In the genomic region with DNA sequence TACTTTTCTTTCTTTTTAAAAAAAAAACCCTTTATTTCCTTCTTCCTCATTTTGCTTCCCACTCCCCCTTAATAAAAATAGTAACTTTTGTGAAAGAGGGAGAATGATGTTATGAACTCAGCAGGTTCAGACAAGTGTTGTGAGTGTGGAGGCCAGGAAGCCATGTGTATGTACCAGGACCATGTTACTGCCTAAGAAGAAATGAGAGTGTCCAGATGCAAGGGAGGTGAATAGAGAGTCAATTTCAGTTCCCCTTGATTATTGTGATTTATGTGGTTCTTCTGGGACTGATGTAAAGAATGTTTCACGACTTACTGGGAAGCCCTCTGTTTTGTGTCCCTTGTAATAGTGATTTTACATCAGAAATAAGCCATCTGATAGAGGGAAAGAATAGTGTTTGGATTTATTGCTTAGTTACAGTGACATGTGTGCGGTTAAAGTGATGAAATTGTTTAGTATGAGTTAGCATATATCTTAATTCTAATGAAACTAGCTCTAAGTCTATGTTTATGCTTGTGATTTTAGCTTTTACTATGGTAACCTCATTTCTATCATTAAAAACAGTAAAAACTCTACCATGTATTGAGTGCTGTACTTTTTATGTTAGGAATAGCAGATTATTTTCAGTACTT, we compare ENCODE assay signal across 11 cellular contexts. TPM values are rescaled to one million over a fixed set of nuclear protein-coding genes. Genes with fewer than 3 reads are reported as not detected.
DNase-seq lines count a peak whose midpoint lies in the region; ATAC-seq, FAIRE-seq and TF ChIP-seq lines count a peak whose summit lies in the region.
"Had no signal": no experiment of that assay in that cellular context is flagged by ENCODE, and none has a peak within 500 bp of the region (broad histone marks: within the 10 kb centered on the region; RNA-seq: fewer than 3 reads in every experiment).

No MANE protein-coding gene starts in this region.

- no peak for TF ChIP-seq POLR2A in HepG2 (IDR thresholded peaks at IDR 0.05; ENCODE audit: insufficient read depth in 1 of 2, low read depth in 2 of 2, low read length in 2 of 2)

- peak; percentile 22 to 35 for ATAC-seq in activated T-cell treated with anti-CD3 and anti-CD28 coated beads, Interleukin-2, amount 50 U/mL, for 72 hours (replicated peaks in 1 of 2)
- ATAC-seq in HG03442 (IDR thresholded peaks at IDR 0.05; ENCODE audit: unreplicated experiment) (peak; percentile 48), HepG2 (no peak), HG02884 (IDR thresholded peaks at IDR 0.05; ENCODE audit: unreplicated experiment) (no peak)
- ATAC-seq in stimulated activated memory B cell treated with anti-CD40 and anti-IgM and Interleukin-4, amounts not matched to agents 10 μg/mL and 1 μg/mL and 100 μg/mL, for 72 hours = peak; percentile 66
- ATAC-seq: Panc1 had no signal

- H3K9me3 Mint-ChIP-seq in activated T-cell treated with anti-CD3 and anti-CD28 coated beads, Interleukin-2, amount 50 U/mL, for 72 hours = no peaks in the 10 kb centered on the region
- H3K9me3 Mint-ChIP-seq in dendritic cell treated with granulocyte-macrophage colony-stimulating factor and Interleukin-4, amounts not matched to agents 40 ng/mL and 50 ng/mL, for 4 days = peaks cover 5% of the 10 kb centered on the region
- H3K9me3 Mint-ChIP-seq in stimulated activated memory B cell treated with anti-CD40 and anti-IgM and Interleukin-4, amounts not matched to agents 10 μg/mL and 1 μg/mL and 100 μg/mL, for 72 hours = no peaks in the 10 kb centered on the region
- H3K9me3 Mint-ChIP-seq: activated CD4-positive, alpha-beta T cell treated with anti-CD3 and anti-CD28 coated beads, Interleukin-2, amount 10 ng/mL, durations not matched to agents 24 days and 14 days had no signal

- no peak overlapping the region for H2AFZ ChIP-seq in HepG2 (ENCODE audit: low read length)

- no peaks in the 10 kb centered on the region for H3K27me3 Mint-ChIP-seq in activated T-cell treated with anti-CD3 and anti-CD28 coated beads, Interleukin-2, amount 50 U/mL, for 72 hours (ENCODE audit: low read depth)
- no peaks in the 10 kb centered on the region for H3K27me3 Mint-ChIP-seq in dendritic cell treated with granulocyte-macrophage colony-stimulating factor and Interleukin-4, amounts not matched to agents 40 ng/mL and 50 ng/mL, for 4 days
- H3K27me3 Mint-ChIP-seq in stimulated activated memory B cell treated with anti-CD40 and anti-IgM and Interleukin-4, amounts not matched to agents 10 μg/mL and 1 μg/mL and 100 μg/mL, for 72 hours = no peaks in the 10 kb centered on the region
- H3K27me3 Mint-ChIP-seq: activated CD4-positive, alpha-beta T cell treated with anti-CD3 and anti-CD28 coated beads, Interleukin-2, amount 10 ng/mL, durations not matched to agents 24 days and 14 days had no signal

- H3K36me3 ChIP-seq in HepG2 (replicated peaks in 1 of 2; ENCODE audit: control insufficient read depth in 1 of 2, insufficient read depth in 2 of 2, low read length in 2 of 2) = peaks cover 2 to 4% of the 10 kb centered on the region in 2 experiments; a peak in 3 of 5 replicates
- H3K36me3 ChIP-seq: uterus had no signal

- POLR2A ChIA-PET in HepG2 (lab: Yijun Ruan, JAX) = no interaction called here

- WGBS in HepG2 (ENCODE audit: low lambda C conversion rate) = 91% methylated on average over 2 of the region's 2 CpGs

- H3K27me3 ChIP-seq in HepG2 (ENCODE audit: control insufficient read depth in 1 of 2, insufficient read depth in 2 of 2, low read length in 2 of 2) = no peaks in the 10 kb centered on the region
- H3K27me3 ChIP-seq: uterus had no signal

- no peak overlapping the region for H3K9ac ChIP-seq in HepG2 (ENCODE audit: insufficient read depth, low read depth, low read length)

- FAIRE-seq in HepG2 (lab: Jason Lieb, UNC) = no peak

- in situ Hi-C loops in HepG2 (cut with HindIII; ENCODE audit: extremely low pct_ligation_motif_present, low pct_unique_long_range_greater_than_20kb) = no loop called here

- peaks cover 12% of the 10 kb centered on the region for H3K4me1 ChIP-seq in HepG2 (ENCODE audit: insufficient read depth, low read length)

- H3K79me2 ChIP-seq in HepG2 (ENCODE audit: insufficient read depth, low read length) = peaks cover 40% of the 10 kb centered on the region

- no peak for TF ChIP-seq EP300 in HepG2 (IDR thresholded peaks at IDR 0.05; ENCODE audit: low read depth in 2 of 2, low read length in 2 of 2)
- no peak for TF ChIP-seq EP300 in HepG2 (CRISPR knock-in tag; IDR thresholded peaks at IDR 0.05; ENCODE audit: borderline replicate concordance)

- no peak for TF ChIP-seq CTCF in HepG2 (CRISPR knock-in tag; IDR thresholded peaks at IDR 0.05)

- H3K27ac ChIP-seq in HepG2 (ENCODE audit: extremely low read length, insufficient read depth, low read length) = no peak overlapping the region
- H3K27ac ChIP-seq: uterus had no signal

- H3K4me2 ChIP-seq in HepG2 (ENCODE audit: low read depth, low read length) = no peak overlapping the region

- H3K4me3 ChIP-seq in HepG2 (replicated peaks in 1 of 3; ENCODE audit: insufficient read depth in 1 of 3, low read depth in 2 of 3, low read length in 3 of 3) = no peak overlapping the region
- H3K4me3 ChIP-seq: uterus had no signal

- no peak for DNase-seq in activated T-cell treated with anti-CD3 and anti-CD28 coated beads, Interleukin-2, amount 50 U/mL, for 72 hours
- no peak for DNase-seq in activated T-cell treated with anti-CD3 and anti-CD28 coated beads for 4 hours
- no peak for DNase-seq in DMS53 treated with DMSO at 0.1 percent for 48 hours (lab: John Stamatoyannopoulos, UW; ENCODE audit: unreplicated experiment)
- no peak for DNase-seq in HepG2 (ENCODE audit: low spot score)
- DNase-seq: activated CD4-positive, alpha-beta T cell treated with anti-CD3 and anti-CD28 coated beads, Interleukin-2, amount 10 ng/mL, durations not matched to agents 24 days and 14 days; uterus had no signal

- no TSS peak for BruUV-seq in HepG2 (replicated peaks; lab: Mats Ljungman, UMichigan)

- no peaks in the 10 kb centered on the region for H3K9me3 ChIP-seq in HepG2 (ENCODE audit: low read length)
- H3K9me3 ChIP-seq: uterus had no signal

- peaks cover 0 to 5% of the 10 kb centered on the region in 2 donors for H3K36me3 Mint-ChIP-seq in activated T-cell treated with anti-CD3 and anti-CD28 coated beads, Interleukin-2, amount 50 U/mL, for 72 hours (ENCODE audit: insufficient read depth in 2 of 2)
- H3K36me3 Mint-ChIP-seq in dendritic cell treated with granulocyte-macrophage colony-stimulating factor and Interleukin-4, amounts not matched to agents 40 ng/mL and 50 ng/mL, for 4 days (ENCODE audit: low read depth) = peaks cover 12% of the 10 kb centered on the region
- peaks cover 9% of the 10 kb centered on the region for H3K36me3 Mint-ChIP-seq in stimulated activated memory B cell treated with anti-CD40 and anti-IgM and Interleukin-4, amounts not matched to agents 10 μg/mL and 1 μg/mL and 100 μg/mL, for 72 hours

- H3K4me1 Mint-ChIP-seq in activated T-cell treated with anti-CD3 and anti-CD28 coated beads, Interleukin-2, amount 50 U/mL, for 72 hours (ENCODE audit: low read depth) = peaks cover 70% of the 10 kb centered on the region
- H3K4me1 Mint-ChIP-seq in dendritic cell treated with granulocyte-macrophage colony-stimulating factor and Interleukin-4, amounts not matched to agents 40 ng/mL and 50 ng/mL, for 4 days (ENCODE audit: low read depth) = peaks cover 42% of the 10 kb centered on the region
- peaks cover 28% of the 10 kb centered on the region for H3K4me1 Mint-ChIP-seq in stimulated activated memory B cell treated with anti-CD40 and anti-IgM and Interleukin-4, amounts not matched to agents 10 μg/mL and 1 μg/mL and 100 μg/mL, for 72 hours

- intact Hi-C loops in dendritic cell treated with granulocyte-macrophage colony-stimulating factor and Interleukin-4, amounts not matched to agents 40 ng/mL and 50 ng/mL, for 4 days (cut with micrococcal nuclease) = no loop called here
- intact Hi-C loops in HepG2 (cut with micrococcal nuclease; ENCODE audit: unreplicated experiment) = no loop called here

- CTCF ChIA-PET in HepG2 (lab: Yijun Ruan, JAX; ENCODE audit: low intra/inter-chr PET ratio, low total read pairs) = no interaction called here

- H4K20me1 ChIP-seq in HepG2 (ENCODE audit: insufficient read depth, low read length) = no peaks in the 10 kb centered on the region

- H3K4me3 Mint-ChIP-seq in activated T-cell treated with anti-CD3 and anti-CD28 coated beads, Interleukin-2, amount 50 U/mL, for 72 hours = peak overlapping the region in 1 of 2 donors; percentile 7
- no peak overlapping the region for H3K4me3 Mint-ChIP-seq in dendritic cell treated with granulocyte-macrophage colony-stimulating factor and Interleukin-4, amounts not matched to agents 40 ng/mL and 50 ng/mL, for 4 days
- H3K4me3 Mint-ChIP-seq in stimulated activated memory B cell treated with anti-CD40 and anti-IgM and Interleukin-4, amounts not matched to agents 10 μg/mL and 1 μg/mL and 100 μg/mL, for 72 hours = no peak overlapping the region
- H3K4me3 Mint-ChIP-seq: activated CD4-positive, alpha-beta T cell treated with anti-CD3 and anti-CD28 coated beads, Interleukin-2, amount 10 ng/mL, durations not matched to agents 24 days and 14 days had no signal

- peak overlapping the region; percentile 76 for H3K27ac Mint-ChIP-seq in activated T-cell treated with anti-CD3 and anti-CD28 coated beads, Interleukin-2, amount 50 U/mL, for 72 hours
- peak overlapping the region; percentile 28 for H3K27ac Mint-ChIP-seq in dendritic cell treated with granulocyte-macrophage colony-stimulating factor and Interleukin-4, amounts not matched to agents 40 ng/mL and 50 ng/mL, for 4 days
- H3K27ac Mint-ChIP-seq in stimulated activated memory B cell treated with anti-CD40 and anti-IgM and Interleukin-4, amounts not matched to agents 10 μg/mL and 1 μg/mL and 100 μg/mL, for 72 hours = no peak overlapping the region
- H3K27ac Mint-ChIP-seq: activated CD4-positive, alpha-beta T cell treated with anti-CD3 and anti-CD28 coated beads, Interleukin-2, amount 10 ng/mL, durations not matched to agents 24 days and 14 days had no signal

- no peak for TF ChIP-seq RAD21 in HepG2 (CRISPR knock-in tag; IDR thresholded peaks at IDR 0.05)

RNA-seq across cellular contexts. Expression of a gene that starts 32.5 kb away (rescaled TPM):
- total RNA-seq in activated T-cell treated with anti-CD3 and anti-CD28 coated beads, Interleukin-2, amount 50 U/mL, for 72 hours = 10 to 100 TPM; 28.8 to 29.9 TPM
- 13.5 and 15.5 TPM in 2 replicates for total RNA-seq in HepG2 (2016; rRNA removed; fragmentation: Illumina TruSeq; extraction: Trizol)
- 4.1 and 4.6 TPM in 2 replicates for total RNA-seq in HepG2 (2016; cell fraction: cytosol; rRNA removed; fragmentation: Illumina TruSeq; extraction: Trizol; ENCODE audit: low read depth)
- total RNA-seq in HepG2 (2016; cell fraction: insoluble cytoplasmic fraction; rRNA removed; fragmentation: Illumina TruSeq; extraction: Trizol) = 14.5 and 15.0 TPM in 2 replicates
- 9.3 and 11.9 TPM in 2 replicates for total RNA-seq in HepG2 (2016; cell fraction: membrane; rRNA removed; fragmentation: Illumina TruSeq; extraction: Trizol)
- total RNA-seq in HepG2 (2016; cell fraction: nucleus; rRNA removed; fragmentation: Illumina TruSeq; extraction: Trizol) = 15.3 and 15.4 TPM in 2 replicates
- polyA plus RNA-seq in HepG2 (2011; rRNA removed) = 8.8 and 9.1 TPM in 2 replicates
- 6.9 and 8.0 TPM in 2 replicates for polyA plus RNA-seq in HepG2 (2011; cell fraction: cytosol; rRNA removed)
- polyA plus RNA-seq in HepG2 (2011; cell fraction: nucleus; rRNA removed) = 14.1 and 14.5 TPM in 2 replicates
- 9.1 and 10.9 TPM in 2 replicates for polyA plus RNA-seq in HepG2 (2012)
- 2.1 and 2.3 TPM in 2 replicates for polyA plus RNA-seq in HepG2 (2016; cell fraction: cytosol; fragmentation: Illumina TruSeq; extraction: Trizol; ENCODE audit: low read depth)
- 11.8 and 12.3 TPM in 2 replicates for polyA plus RNA-seq in HepG2 (2016; cell fraction: insoluble cytoplasmic fraction; fragmentation: Illumina TruSeq; extraction: Trizol; ENCODE audit: low read depth)
- polyA plus RNA-seq in HepG2 (2016; cell fraction: membrane; fragmentation: Illumina TruSeq; extraction: Trizol; ENCODE audit: low read depth) = 3.6 and 3.8 TPM in 2 replicates
- 10.8 and 13.7 TPM in 2 replicates for polyA plus RNA-seq in HepG2 (2016; cell fraction: nucleus; fragmentation: Illumina TruSeq; extraction: Trizol; ENCODE audit: insufficient read depth, low read depth)
- polyA minus RNA-seq in HepG2 (2011; rRNA and poly(A)+ RNA removed; ENCODE audit: low replicate concordance) = 10.8 and 17.6 TPM in 2 replicates
- 7.3 and 7.5 TPM in 2 replicates for polyA minus RNA-seq in HepG2 (2011; cell fraction: cytosol; rRNA and poly(A)+ RNA removed)
- polyA minus RNA-seq in HepG2 (2011; cell fraction: nucleus; rRNA and poly(A)+ RNA removed) = 30.0 and 34.3 TPM in 2 replicates

Comparison
In these comparisons a context has a peak if more than half of its experiments do, and no peak if none do; other contexts are left out.
1. ATAC-seq: peak in activated T-cell treated with anti-CD3 and anti-CD28 coated beads, Interleukin-2, amount 50 U/mL, for 72 hours (2 of 2), HG03442 (single experiment) and stimulated activated memory B cell treated with anti-CD40 and anti-IgM and Interleukin-4, amounts not matched to agents 10 μg/mL and 1 μg/mL and 100 μg/mL, for 72 hours (single experiment); none in HepG2 (single experiment) and HG02884 (single experiment).